10 cellular contexts compared by ENCODE assay signal in the genomic region with DNA sequence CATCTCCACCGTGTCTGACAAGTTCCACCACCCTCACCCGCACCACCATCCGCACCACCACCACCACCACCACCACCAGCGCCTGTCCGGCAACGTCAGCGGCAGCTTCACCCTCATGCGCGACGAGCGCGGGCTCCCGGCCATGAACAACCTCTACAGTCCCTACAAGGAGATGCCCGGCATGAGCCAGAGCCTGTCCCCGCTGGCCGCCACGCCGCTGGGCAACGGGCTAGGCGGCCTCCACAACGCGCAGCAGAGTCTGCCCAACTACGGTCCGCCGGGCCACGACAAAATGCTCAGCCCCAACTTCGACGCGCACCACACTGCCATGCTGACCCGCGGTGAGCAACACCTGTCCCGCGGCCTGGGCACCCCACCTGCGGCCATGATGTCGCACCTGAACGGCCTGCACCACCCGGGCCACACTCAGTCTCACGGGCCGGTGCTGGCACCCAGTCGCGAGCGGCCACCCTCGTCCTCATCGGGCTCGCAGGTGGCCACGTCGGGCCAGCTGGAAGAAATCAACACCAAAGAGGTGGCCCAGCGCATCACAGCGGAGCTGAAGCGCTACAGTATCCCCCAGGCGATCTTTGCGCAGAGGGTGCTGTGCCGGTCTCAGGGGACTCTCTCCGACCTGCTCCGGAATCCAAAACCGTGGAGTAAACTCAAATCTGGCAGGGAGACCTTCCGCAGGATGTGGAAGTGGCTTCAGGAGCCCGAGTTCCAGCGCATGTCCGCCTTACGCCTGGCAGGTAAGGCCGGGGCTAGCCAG. TPM values are rescaled to one million over a fixed set of nuclear protein-coding genes. Genes with fewer than 3 reads are reported as not detected.
DNase-seq lines count a peak whose midpoint lies in the region; ATAC-seq and TF ChIP-seq lines count a peak whose summit lies in the region.
"Had no signal": no experiment of that assay in that cellular context is flagged by ENCODE, and none has a peak within 500 bp of the region (broad histone marks: within the 10 kb centered on the region; RNA-seq: fewer than 3 reads in every experiment).

No MANE protein-coding gene starts in this region.

- H3K4me3 ChIP-seq in HUES64 (ENCODE audit: low read length) (peak overlapping the region; percentile 33), esophagus squamous epithelium (peak overlapping the region in 2 of 4 donors; percentile 56 to 72)
- H3K4me3 ChIP-seq in effector memory CD4-positive, alpha-beta T cell (ENCODE audit: insufficient read depth, low read depth, low read length, poor library complexity, severe bottlenecking) = no peak overlapping the region

- CTCF ChIA-PET in MCF 10A (lab: Yijun Ruan, JAX) = interaction anchor here (0.5 to 1.4 kb wide), 4 partner anchors 9 to 113 kb away, joined by 3 to 4 read pairs (median 3); no protein-coding TSS in a partner anchor

- H3K27ac ChIP-seq in HUES64 (ENCODE audit: low read depth, low read length) (no peak overlapping the region), esophagus squamous epithelium (no peak overlapping the region)
- H3K27ac ChIP-seq in effector memory CD4-positive, alpha-beta T cell (ENCODE audit: insufficient read depth, low read length, poor library complexity, severe bottlenecking) = no peak overlapping the region

- H3K36me3 ChIP-seq in HUES64 (ENCODE audit: insufficient read depth, low read length) = no peaks in the 10 kb centered on the region
- H3K36me3 ChIP-seq in esophagus squamous epithelium = no peaks in the 10 kb centered on the region
- H3K36me3 ChIP-seq in effector memory CD4-positive, alpha-beta T cell (ENCODE audit: control insufficient read depth, insufficient read depth, low read length) = no peaks in the 10 kb centered on the region

- peaks cover 14% of the 10 kb centered on the region for H3K4me1 Mint-ChIP-seq in MCF 10A (ENCODE audit: insufficient read depth, unreplicated experiment)
- peaks cover 8 to 22% of the 10 kb centered on the region in 2 donors for H3K4me1 Mint-ChIP-seq in natural killer cell treated with Interleukin-12 subunit alpha and Interleukin-12 subunit beta and Interleukin-15 and Interleukin-18, amount 100 ng/mL, for 72 hours (ENCODE audit: low read depth in 2 of 2)

- H3K9me3 ChIP-seq in HUES64 (ENCODE audit: insufficient read depth, low read depth, low read length) (no peaks in the 10 kb centered on the region), esophagus squamous epithelium (no peaks in the 10 kb centered on the region)
- no peaks in the 10 kb centered on the region for H3K9me3 ChIP-seq in effector memory CD4-positive, alpha-beta T cell (ENCODE audit: control insufficient read depth, low read length)

- BruUV-seq in MCF 10A (replicated peaks; lab: Mats Ljungman, UMichigan) = no TSS peak

- H3K27me3 Mint-ChIP-seq in MCF 10A (ENCODE audit: insufficient read depth, unreplicated experiment) = peaks cover 61% of the 10 kb centered on the region
- H3K27me3 Mint-ChIP-seq in natural killer cell treated with Interleukin-12 subunit alpha and Interleukin-12 subunit beta and Interleukin-15 and Interleukin-18, amount 100 ng/mL, for 72 hours = peaks cover 58 to 69% of the 10 kb centered on the region in 2 donors

- intact Hi-C loops in MCF 10A (cut with micrococcal nuclease) = no loop called here
- intact Hi-C loops in esophagus squamous epithelium (cut with DNase I) = no loop called here

- H3K27ac Mint-ChIP-seq in MCF 10A (ENCODE audit: low read depth, unreplicated experiment) = no peak overlapping the region
- H3K27ac Mint-ChIP-seq in natural killer cell treated with Interleukin-12 subunit alpha and Interleukin-12 subunit beta and Interleukin-15 and Interleukin-18, amount 100 ng/mL, for 72 hours = peak overlapping the region in 1 of 2 donors; percentile 60

- peaks cover 54% of the 10 kb centered on the region for H3K4me1 ChIP-seq in HUES64 (ENCODE audit: insufficient read depth, low read length)
- peaks cover 25 to 76% (median 42%) of the 10 kb centered on the region in 3 donors for H3K4me1 ChIP-seq in esophagus squamous epithelium
- peaks cover 22% of the 10 kb centered on the region for H3K4me1 ChIP-seq in effector memory CD4-positive, alpha-beta T cell (ENCODE audit: control insufficient read depth, insufficient read depth, low read length, poor library complexity, severe bottlenecking)

- H3K27me3 ChIP-seq in HUES64 (ENCODE audit: insufficient read depth, low read length) (peaks cover 93% of the 10 kb centered on the region), esophagus squamous epithelium (peaks cover 43 to 100% (median 69%) of the 10 kb centered on the region in 4 donors)
- H3K27me3 ChIP-seq in effector memory CD4-positive, alpha-beta T cell (replicated peaks; ENCODE audit: control insufficient read depth, insufficient read depth, low read length, poor library complexity, severe bottlenecking) = peaks cover 75% of the 10 kb centered on the region

- H3K9ac ChIP-seq in HUES64 (ENCODE audit: low read depth, low read length) = no peak overlapping the region

- H3K4me3 Mint-ChIP-seq in MCF 10A (ENCODE audit: unreplicated experiment) = peak overlapping the region; percentile 40
- H3K4me3 Mint-ChIP-seq in natural killer cell treated with Interleukin-12 subunit alpha and Interleukin-12 subunit beta and Interleukin-15 and Interleukin-18, amount 100 ng/mL, for 72 hours = peak overlapping the region; percentile 48

- no peak for TF ChIP-seq CTCF in MCF 10A (IDR thresholded peaks at IDR 0.05; ENCODE audit: unreplicated experiment)
- no peak for TF ChIP-seq CTCF in esophagus squamous epithelium (IDR thresholded peaks at IDR 0.05)

- POLR2A ChIA-PET in MCF 10A (lab: Yijun Ruan, JAX) = no interaction called here

- no peak for TF ChIP-seq POLR2A in esophagus squamous epithelium (IDR thresholded peaks at IDR 0.05)

- H3K36me3 Mint-ChIP-seq in MCF 10A (ENCODE audit: insufficient read depth, unreplicated experiment) = peaks cover 6% of the 10 kb centered on the region
- peaks cover 16% of the 10 kb centered on the region for H3K36me3 Mint-ChIP-seq in natural killer cell treated with Interleukin-12 subunit alpha and Interleukin-12 subunit beta and Interleukin-15 and Interleukin-18, amount 100 ng/mL, for 72 hours

- peaks cover 8% of the 10 kb centered on the region for H3K9me3 Mint-ChIP-seq in MCF 10A (ENCODE audit: unreplicated experiment)
- peaks cover 3% of the 10 kb centered on the region for H3K9me3 Mint-ChIP-seq in natural killer cell treated with Interleukin-12 subunit alpha and Interleukin-12 subunit beta and Interleukin-15 and Interleukin-18, amount 100 ng/mL, for 72 hours

- no peak for ATAC-seq in natural killer cell treated with Interleukin-12 subunit alpha and Interleukin-12 subunit beta and Interleukin-15 and Interleukin-18, amount 100 ng/mL, for 72 hours
- ATAC-seq in GM18858 (IDR thresholded peaks at IDR 0.05; ENCODE audit: unreplicated experiment) = no peak

- 2% methylated on average over 62 of the region's 62 CpGs for WGBS in HUES64
- 8 to 31% methylated on average over 41 to 43 of the region's 62 CpGs for WGBS in esophagus squamous epithelium, 2 donors

- DNase-seq in DMS53 (lab: John Stamatoyannopoulos, UW) = peak; percentile 83
- DNase-seq in MCF 10A (ENCODE audit: unreplicated experiment) = no peak
- no peak for DNase-seq in natural killer cell treated with Interleukin-12 subunit alpha and Interleukin-12 subunit beta and Interleukin-15 and Interleukin-18, amount 100 ng/mL, for 72 hours (ENCODE audit: low spot score)
- DNase-seq in H4 (ENCODE audit: low spot score) = no peak
- DNase-seq in esophagus squamous epithelium (lab: John Stamatoyannopoulos, UW) = no peak
- no peak for DNase-seq in effector memory CD4-positive, alpha-beta T cell
- DNase-seq: NCI-H446 treated with DMSO at 0.1 percent for 48 hours; stimulated activated CD8-positive, alpha-beta memory T cell treated with anti-CD3 and anti-CD28 coated beads, Interleukin-4, amount 100 ng/mL, for 48 hours had no signal

RNA-seq across cellular contexts. Expression of a gene that starts 1.2 kb away (rescaled TPM):
- polyA plus RNA-seq in HUES64 (2013, experiment 1 of 2) = 1.00 TPM
- polyA plus RNA-seq in HUES64 (2013, experiment 2 of 2) = 1.6 TPM
- total RNA-seq in MCF 10A (2022) = 0.49 and 0.89 TPM in 2 replicates
- total RNA-seq in natural killer cell treated with Interleukin-12 subunit alpha and Interleukin-12 subunit beta and Interleukin-15 and Interleukin-18, amount 100 ng/mL, for 72 hours = under 1 TPM; 0.10 to 0.39 TPM
- 1.3 and 1.4 TPM in 2 replicates for total RNA-seq in H4 (2014; rRNA removed; shearing (Covaris generic))
- under 1 TPM in 3 of 4 donors, not detected in 1; under 0.01 to 0.09 (median 0.04) TPM for total RNA-seq in esophagus squamous epithelium
